8 cellular contexts compared by ENCODE assay signal in the genomic region with DNA sequence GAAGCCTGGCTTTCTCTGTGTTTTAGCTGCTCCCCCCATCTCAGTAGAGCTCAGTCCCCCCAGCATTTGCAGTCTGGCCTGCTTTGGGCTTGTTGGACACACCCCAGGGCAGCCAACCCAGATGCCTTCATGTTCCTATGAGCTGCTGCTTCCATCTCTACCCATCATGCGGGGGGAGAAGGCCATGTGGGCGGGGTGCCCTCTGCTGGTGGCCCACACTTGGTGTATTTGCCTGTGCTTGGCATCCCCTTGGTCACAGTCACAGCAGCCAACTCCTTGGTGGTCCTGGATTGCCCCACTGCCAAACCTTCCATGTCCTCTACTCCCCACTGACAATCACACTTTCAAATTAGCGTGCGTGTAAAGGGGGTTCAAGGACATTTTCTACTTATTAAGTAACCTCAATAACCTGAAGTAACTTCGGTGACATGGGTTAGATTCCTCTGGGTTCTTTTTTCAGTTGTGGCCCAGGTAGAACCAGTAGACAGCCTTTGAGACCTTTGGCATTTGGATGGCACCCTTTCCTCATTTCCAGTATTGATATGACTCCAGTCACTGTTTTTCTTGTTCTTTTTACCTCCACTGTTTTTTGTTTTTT. TPM values are rescaled to one million over a fixed set of nuclear protein-coding genes. Genes with fewer than 3 reads are reported as not detected.
DNase-seq lines count a peak whose midpoint lies in the region; ATAC-seq and TF ChIP-seq lines count a peak whose summit lies in the region.

No MANE protein-coding gene starts in this region.

- H3K9me3 ChIP-seq in NT2/D1 (ENCODE audit: insufficient read depth, low read length), result no peaks in the 10 kb centered on the region

- H3K4me3 Mint-ChIP-seq in natural killer cell treated with Interleukin-12 subunit alpha and Interleukin-12 subunit beta and Interleukin-15 and Interleukin-18, amount 100 ng/mL, for 72 hours, result no peak overlapping the region

- no peaks in the 10 kb centered on the region for H3K27me3 ChIP-seq in NT2/D1 (ENCODE audit: insufficient read depth, insufficient read length)

- H3K9ac ChIP-seq in NT2/D1 (ENCODE audit: insufficient read length, low read depth), result no peak overlapping the region

- no peaks in the 10 kb centered on the region for H3K36me3 ChIP-seq in NT2/D1 (ENCODE audit: insufficient read depth, insufficient read length, low read length)

- peak; percentile 73 for ATAC-seq in HG03159 (IDR thresholded peaks at IDR 0.05; ENCODE audit: unreplicated experiment)
- ATAC-seq in natural killer cell treated with Interleukin-12 subunit alpha and Interleukin-12 subunit beta and Interleukin-15 and Interleukin-18, amount 100 ng/mL, for 72 hours, result peak; percentile 88 to 89

- H3K4me1 ChIP-seq in NT2/D1 (ENCODE audit: insufficient read depth, insufficient read length), result no peaks in the 10 kb centered on the region

- no peak for TF ChIP-seq POLR2A in erythroblast (IDR thresholded peaks at IDR 0.05; ENCODE audit: low read length)

- DNase-seq in SKM-1 treated with dmso at 0.1 percent for 144 hours (lab: John Stamatoyannopoulos, UW; ENCODE audit: unreplicated experiment) (peak; percentile 11), SKM-1 (lab: John Stamatoyannopoulos, UW; ENCODE audit: unreplicated experiment) (no peak), NT2/D1 (ENCODE audit: low read depth, low spot score) (peak; percentile 51), erythroblast (lab: John Stamatoyannopoulos, UW) (peak; percentile 76 to 84), superior temporal gyrus (ENCODE audit: extremely low spot score) (peak; percentile 76)
- peak; percentile 55 for DNase-seq in activated CD8-positive, alpha-beta memory T cell treated with anti-CD3 and anti-CD28 coated beads, Interleukin-2, amount 50 U/mL, for 1 hour (ENCODE audit: extremely low read depth)
- DNase-seq in natural killer cell treated with Interleukin-12 subunit alpha and Interleukin-12 subunit beta and Interleukin-15 and Interleukin-18, amount 100 ng/mL, for 72 hours (ENCODE audit: low spot score), result peak; percentile 77

- no peak overlapping the region for H3K4me3 ChIP-seq in NT2/D1 (ENCODE audit: insufficient read length, low read depth)

- H3K27me3 Mint-ChIP-seq in natural killer cell treated with Interleukin-12 subunit alpha and Interleukin-12 subunit beta and Interleukin-15 and Interleukin-18, amount 100 ng/mL, for 72 hours, result no peaks in the 10 kb centered on the region

- peaks cover 7 to 12% of the 10 kb centered on the region in 2 donors for H3K4me1 Mint-ChIP-seq in natural killer cell treated with Interleukin-12 subunit alpha and Interleukin-12 subunit beta and Interleukin-15 and Interleukin-18, amount 100 ng/mL, for 72 hours (ENCODE audit: low read depth in 2 of 2)

- no peaks in the 10 kb centered on the region for H3K36me3 Mint-ChIP-seq in natural killer cell treated with Interleukin-12 subunit alpha and Interleukin-12 subunit beta and Interleukin-15 and Interleukin-18, amount 100 ng/mL, for 72 hours

- peak overlapping the region in 1 of 2 donors; percentile 20 for H3K27ac Mint-ChIP-seq in natural killer cell treated with Interleukin-12 subunit alpha and Interleukin-12 subunit beta and Interleukin-15 and Interleukin-18, amount 100 ng/mL, for 72 hours

- H3K9me3 Mint-ChIP-seq in natural killer cell treated with Interleukin-12 subunit alpha and Interleukin-12 subunit beta and Interleukin-15 and Interleukin-18, amount 100 ng/mL, for 72 hours, result no peaks in the 10 kb centered on the region

RNA-seq across cellular contexts. Expression of a gene that starts 42.8 kb away (rescaled TPM):
- 1 to 10 TPM; 6.1 to 6.2 TPM for total RNA-seq in natural killer cell treated with Interleukin-12 subunit alpha and Interleukin-12 subunit beta and Interleukin-15 and Interleukin-18, amount 100 ng/mL, for 72 hours
